ENCODE assay signal across 17 cellular contexts in the genomic region with DNA sequence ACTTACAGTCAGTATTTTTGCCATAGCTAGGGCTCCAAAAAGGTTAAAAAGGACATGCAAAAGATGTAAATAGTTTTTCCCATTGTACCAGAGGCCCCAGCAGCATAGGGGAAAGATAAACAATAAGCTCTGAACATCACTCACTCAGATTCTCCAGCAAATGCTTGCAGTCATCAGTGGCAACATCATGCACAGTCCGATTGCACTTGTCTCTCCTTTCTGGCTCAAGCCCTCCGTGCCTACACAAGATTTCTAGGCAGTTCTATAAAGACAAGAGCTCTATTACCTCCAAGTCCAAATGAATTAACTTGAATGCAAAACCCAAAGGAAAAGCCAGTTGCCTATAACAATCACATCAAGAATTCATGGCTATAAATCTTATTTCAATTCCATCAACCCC.
DNase-seq lines count a peak whose midpoint lies in the region; ATAC-seq and TF ChIP-seq lines count a peak whose summit lies in the region.
"Had no signal": no experiment of that assay in that cellular context is flagged by ENCODE, and none has a peak within 500 bp of the region (broad histone marks: within the 10 kb centered on the region; RNA-seq: fewer than 3 reads in every experiment).

No MANE protein-coding gene starts in this region.

- peaks cover 0 to 5% (median 0%) of the 10 kb centered on the region in 12 donors for H3K4me1 ChIP-seq in heart left ventricle
- H3K4me1 ChIP-seq: BE2C, Caco-2 had no signal

- TF ChIP-seq CTCF in heart left ventricle (IDR thresholded peaks at IDR 0.05): no peak

- DNase-seq in globus pallidus (ENCODE audit: low spot score) (peak; percentile 59), substantia nigra (lab: John Stamatoyannopoulos, UW) (peak in 1 of 49 donors; percentile 8), NAMALWA (ENCODE audit: low spot score) (no peak), heart left ventricle (no peak)
- DNase-seq in effector memory CD8-positive, alpha-beta T cell: no peak
- DNase-seq: BE2C; C1 segment of cervical spinal cord; Caco-2; CD4-positive, alpha-beta T cell; DMS153; DMS79; GDM1; HFFc6 had no signal

- no peak for ATAC-seq in effector memory CD8-positive, alpha-beta T cell (replicated peaks)
- no peak for ATAC-seq in heart left ventricle
- ATAC-seq: GM23338, HCT116 had no signal

- peaks cover 0 to 4% (median 0%) of the 10 kb centered on the region in 9 donors for H3K36me3 ChIP-seq in heart left ventricle
- H3K36me3 ChIP-seq: BE2C had no signal

- H3K27me3 ChIP-seq in heart left ventricle: no peaks in the 10 kb centered on the region
- H3K27me3 ChIP-seq: BE2C had no signal

- 85 to 93% (median 88%) methylated on average over 2 of the region's 2 CpGs for WGBS in heart left ventricle, 4 donors

- no peaks in the 10 kb centered on the region for H3K4me1 Mint-ChIP-seq in effector memory CD8-positive, alpha-beta T cell (ENCODE audit: low read depth in 2 of 2)
- H3K4me1 Mint-ChIP-seq: GM23338 had no signal

- H3K27ac Mint-ChIP-seq in effector memory CD8-positive, alpha-beta T cell: no peak overlapping the region
- H3K27ac Mint-ChIP-seq: CD4-positive, alpha-beta T cell; GM23338; HFFc6 had no signal

- H3K4me3 ChIP-seq in heart left ventricle: no peak overlapping the region
- H3K4me3 ChIP-seq: GM23338 had no signal

- no peaks in the 10 kb centered on the region for H3K36me3 Mint-ChIP-seq in effector memory CD8-positive, alpha-beta T cell (ENCODE audit: insufficient read depth)

- no peaks in the 10 kb centered on the region for H3K9me3 ChIP-seq in heart left ventricle
- H3K9me3 ChIP-seq: BE2C, Caco-2 had no signal

- H3K9me3 Mint-ChIP-seq in effector memory CD8-positive, alpha-beta T cell: peaks cover 0 to 4% of the 10 kb centered on the region in 2 donors
- H3K9me3 Mint-ChIP-seq: GM23338 had no signal

- peak overlapping the region; percentile 56 for H3K27ac ChIP-seq in angular gyrus (ENCODE audit: low read depth, low read length)
- peak overlapping the region; percentile 11 for H3K27ac ChIP-seq in substantia nigra (ENCODE audit: low read depth, low read length, poor library complexity, severe bottlenecking)
- no peak overlapping the region for H3K27ac ChIP-seq in heart left ventricle
- H3K27ac ChIP-seq: HL-60 had no signal

- peaks cover 0 to 8% of the 10 kb centered on the region in 2 donors for H3K27me3 Mint-ChIP-seq in effector memory CD8-positive, alpha-beta T cell

- intact Hi-C loops in heart left ventricle (cut with DNase I): loop anchor here in 1 of 10 donors (10.0 kb wide), 1 partner anchor 328 kb away; no protein-coding TSS in a partner anchor

- TF ChIP-seq POLR2A in heart left ventricle (IDR thresholded peaks at IDR 0.05): no peak

- H3K4me3 Mint-ChIP-seq in effector memory CD8-positive, alpha-beta T cell: no peak overlapping the region
- H3K4me3 Mint-ChIP-seq: CD4-positive, alpha-beta T cell; GM23338; HFFc6 had no signal

Comparison
In these comparisons a context has a peak if more than half of its experiments do, and no peak if none do; other contexts are left out.
1. H3K27ac ChIP-seq: peak in angular gyrus (single experiment) and substantia nigra (single experiment); none in heart left ventricle (0 of 12).